Comparison of ENCODE assay signal across 1 cellular context in genomic region chr2:45946023-45946422, GRCh38.
A peak's percentile ranks its signal among the peaks of the same experiment; 100 is the strongest.
TF ChIP-seq lines count a peak whose summit lies in the region.

No MANE protein-coding gene starts in this region.

TF ChIP-seq in K562, 482 proteins besides CTCF, POLR2A, EP300 and RAD21 (continued from another document):
- TF ChIP-seq SFPQ (IDR thresholded peaks at IDR 0.05; ENCODE audit: low read depth, low read length) (no peak), TEAD1 (CRISPR knock-in tag; IDR thresholded peaks at IDR 0.05) (peak in 1 of 2 experiments; percentile 68; a peak in 1 of 4 replicates), NFE2 (IDR thresholded peaks at IDR 0.05; ENCODE audit: low read depth) (peak; percentile 35)
